Comparison of ENCODE assay signal across 18 cellular contexts in the genomic region with DNA sequence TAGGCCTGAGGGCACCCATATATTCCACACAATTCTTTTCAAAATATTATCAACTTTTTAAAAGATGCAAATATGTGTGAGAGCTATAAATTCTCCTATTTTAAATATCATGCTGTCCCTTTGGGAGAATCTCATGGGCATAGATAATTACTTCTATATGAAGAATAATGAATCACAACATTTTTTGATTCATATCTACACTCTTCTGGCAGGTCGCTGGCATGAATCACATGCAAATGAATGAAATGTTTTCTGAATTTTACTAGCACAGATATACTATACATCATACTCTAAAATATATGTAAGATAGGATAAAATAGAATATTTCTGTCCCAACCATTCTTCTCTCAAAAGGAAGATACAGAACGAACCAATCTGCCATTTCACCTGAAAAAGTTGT.
"Had no signal": no experiment of that assay in that cellular context is flagged by ENCODE, and none has a peak within 500 bp of the region (broad histone marks: within the 10 kb centered on the region; RNA-seq: fewer than 3 reads in every experiment).

No MANE protein-coding gene starts in this region.

- H3K4me1 Mint-ChIP-seq: mesothelial cell of epicardium, nephron had no signal

- H3K4me3 Mint-ChIP-seq: mesothelial cell of epicardium, nephron had no signal

- H3K27ac Mint-ChIP-seq: mesothelial cell of epicardium, nephron had no signal

- H3K9me3 Mint-ChIP-seq: mesothelial cell of epicardium, nephron had no signal

- H3K36me3 Mint-ChIP-seq: mesothelial cell of epicardium had no signal

- DNase-seq: activated effector memory CD4-positive, alpha-beta T cell treated with anti-CD3 and anti-CD28 coated beads, Interleukin-2, amount 50 U/mL, for 16 hours; adrenal gland; cerebellar nuclear complex; cortex of kidney; erythroblast; heart left ventricle; kidney; right lobe of liver; small intestine; stimulated activated naive CD4-positive, alpha-beta T cell; SW 1271; T-helper 2 cell; transverse colon; uterus had no signal

- ATAC-seq: gastroesophageal sphincter, heart left ventricle, left lobe of liver, right lobe of liver had no signal
